ENCODE assay signal across 22 cellular contexts in the genomic region with DNA sequence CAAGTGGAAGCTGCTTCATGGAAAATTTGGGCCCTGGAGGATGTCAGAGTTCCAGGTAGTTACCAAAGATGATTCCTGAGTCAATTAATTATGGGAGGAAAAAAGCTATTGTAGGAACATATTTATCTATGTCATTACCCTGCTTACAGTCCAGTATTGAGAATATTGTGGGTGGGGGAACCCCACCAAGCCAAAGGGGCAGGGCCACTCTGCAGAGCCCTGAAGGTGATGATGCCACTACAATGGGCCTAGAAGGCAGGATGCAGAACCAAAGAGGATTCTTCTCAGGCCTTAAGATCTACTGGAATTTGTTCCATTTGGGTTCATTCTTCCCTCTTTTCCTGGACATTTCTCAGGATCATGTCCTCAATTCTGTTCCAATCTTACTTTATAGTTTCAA.
DNase-seq lines count a peak whose midpoint lies in the region; ATAC-seq and TF ChIP-seq lines count a peak whose summit lies in the region.
"Had no signal": no experiment of that assay in that cellular context is flagged by ENCODE, and none has a peak within 500 bp of the region (broad histone marks: within the 10 kb centered on the region; RNA-seq: fewer than 3 reads in every experiment).

No MANE protein-coding gene starts in this region.

- H3K27me3 Mint-ChIP-seq in chondrocyte (ENCODE audit: low read depth), result no peaks in the 10 kb centered on the region
- H3K27me3 Mint-ChIP-seq: IgD-negative memory B cell, T-cell had no signal

- H3K4me1 ChIP-seq in left lung, result peaks cover 0 to 3% of the 10 kb centered on the region in 2 donors

- H3K36me3 ChIP-seq in left lung, result no peaks in the 10 kb centered on the region
- H3K36me3 ChIP-seq: BLaER1 treated with 17β-estradiol and CSF1 and Interleukin-3, amounts not matched to agents 10 nM and 100 nM had no signal

- DNase-seq in NCI-H1417 (lab: John Stamatoyannopoulos, UW) (no peak), left lung (no peak), chondrocyte (ENCODE audit: low spot score) (no peak)
- DNase-seq: DMS79 treated with DMSO at 0.1 percent for 48 hours, GOT3, Karpas-422, NCI-H1048, NCI-H1436 treated with DMSO at 0.1 percent for 48 hours, NCI-H2029, NCI-H2171, NCI-H526, PC-3, RPMI8226, SHP77 treated with DMSO at 0.1 percent for 48 hours, SK-N-SH, T-cell had no signal

- intact Hi-C loops in left lung (cut with DNase I), result no loop called here

- H3K27ac ChIP-seq in left lung, result peak overlapping the region in 1 of 2 donors; percentile 68
- H3K27ac ChIP-seq: BLaER1 treated with 17β-estradiol and CSF1 and Interleukin-3, amounts not matched to agents 10 nM and 100 nM had no signal

- no peak overlapping the region for H3K4me3 ChIP-seq in left lung
- H3K4me3 ChIP-seq: BLaER1 treated with 17β-estradiol and CSF1 and Interleukin-3, amounts not matched to agents 10 nM and 100 nM had no signal

- H3K4me1 Mint-ChIP-seq in chondrocyte (ENCODE audit: low read depth), result peaks cover 9% of the 10 kb centered on the region
- H3K4me1 Mint-ChIP-seq: IgD-negative memory B cell, T-cell had no signal

- H3K9me3 ChIP-seq in left lung, result no peaks in the 10 kb centered on the region
- H3K9me3 ChIP-seq: BLaER1 treated with 17β-estradiol and CSF1 and Interleukin-3, amounts not matched to agents 10 nM and 100 nM; SK-N-SH had no signal

- H3K9me3 Mint-ChIP-seq in chondrocyte (ENCODE audit: low read depth), result no peaks in the 10 kb centered on the region
- H3K9me3 Mint-ChIP-seq: T-cell had no signal

- no peak overlapping the region for H3K4me3 Mint-ChIP-seq in chondrocyte (ENCODE audit: unreplicated experiment)
- H3K4me3 Mint-ChIP-seq: IgD-negative memory B cell, T-cell had no signal

- peak; percentile 63 for ATAC-seq in GM18858 (IDR thresholded peaks at IDR 0.05; ENCODE audit: unreplicated experiment)
- peak; percentile 63 for ATAC-seq in HG02571 (IDR thresholded peaks at IDR 0.05; ENCODE audit: unreplicated experiment)
- ATAC-seq in HG03565 (IDR thresholded peaks at IDR 0.05; ENCODE audit: unreplicated experiment), result peak; percentile 41
- no peak for ATAC-seq in left lung
- no peak for ATAC-seq in HG03039 (IDR thresholded peaks at IDR 0.05; ENCODE audit: unreplicated experiment)
- ATAC-seq: PC-3, T-cell had no signal

- no peaks in the 10 kb centered on the region for H3K27me3 ChIP-seq in left lung
- H3K27me3 ChIP-seq: BLaER1 treated with 17β-estradiol and CSF1 and Interleukin-3, amounts not matched to agents 10 nM and 100 nM had no signal

- no peaks in the 10 kb centered on the region for H3K36me3 Mint-ChIP-seq in chondrocyte (ENCODE audit: low read depth)
- H3K36me3 Mint-ChIP-seq: IgD-negative memory B cell, T-cell had no signal

- H3K27ac Mint-ChIP-seq in chondrocyte (ENCODE audit: unreplicated experiment), result no peak overlapping the region
- H3K27ac Mint-ChIP-seq: IgD-negative memory B cell, T-cell had no signal

- no peak for TF ChIP-seq CTCF in left lung (IDR thresholded peaks at IDR 0.05)
- no peak for TF ChIP-seq CTCF in chondrocyte (IDR thresholded peaks at IDR 0.05)

Comparison
In these comparisons a context has a peak if more than half of its experiments do, and no peak if none do; other contexts are left out.
1. ATAC-seq: peak in GM18858 (single experiment), HG02571 (single experiment) and HG03565 (single experiment); none in left lung (single experiment) and HG03039 (single experiment).